ENCODE assay signal across 1 cellular context in the genomic region with DNA sequence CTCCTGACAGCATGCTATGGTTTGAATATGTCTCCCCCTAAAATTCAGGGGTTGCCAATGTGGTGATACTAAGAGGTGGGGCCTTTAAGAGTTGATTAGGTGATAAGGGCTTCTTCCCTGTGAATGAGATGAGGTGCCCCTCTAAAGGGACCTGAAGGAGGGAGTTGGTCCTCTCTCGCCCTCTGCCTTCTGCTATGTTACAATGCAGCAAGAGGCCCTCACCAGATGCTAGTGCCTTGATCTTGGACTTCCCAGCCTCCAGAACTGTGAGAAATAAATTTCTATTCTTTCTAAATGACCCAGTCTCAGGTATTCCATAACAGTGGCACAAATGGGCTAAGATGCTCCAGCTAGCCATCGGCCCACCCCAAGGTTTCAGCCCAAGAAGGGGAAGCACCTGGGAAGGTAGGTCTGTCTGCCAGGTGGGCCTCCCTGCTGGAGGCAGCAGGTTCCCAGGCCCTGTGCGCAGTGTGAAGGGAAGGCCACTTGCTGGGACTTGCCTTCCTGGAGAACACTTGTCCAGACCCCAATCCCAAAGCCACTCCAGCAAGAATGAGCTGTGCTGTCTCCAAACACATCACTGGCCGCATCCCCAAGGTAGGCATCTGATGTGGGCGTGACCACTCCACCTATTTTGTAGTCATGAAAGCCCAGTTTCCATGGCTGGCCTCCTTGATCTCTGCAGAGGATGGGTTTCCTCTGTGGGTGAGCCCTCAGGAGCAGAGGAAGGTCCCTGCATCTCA.
TF ChIP-seq lines count a peak whose summit lies in the region.

No MANE protein-coding gene starts in this region.

TF ChIP-seq in endothelial cell of umbilical vein, 7 proteins besides CTCF, POLR2A, EP300 and RAD21:
- TF ChIP-seq POLR2AphosphoS5 (IDR thresholded peaks at IDR 0.05; ENCODE audit: insufficient read depth, low read depth, low read length) (no peak), JUN (IDR thresholded peaks at IDR 0.05; ENCODE audit: borderline replicate concordance, insufficient read depth, insufficient read length, low read depth) (no peak), EZH2 (IDR thresholded peaks at IDR 0.05; ENCODE audit: borderline replicate concordance, low read depth, low read length, severe bottlenecking) (no peak), GATA2 (IDR thresholded peaks at IDR 0.05; ENCODE audit: insufficient read depth, insufficient read length, low read depth, low read length) (no peak), FOS (IDR thresholded peaks at IDR 0.05; ENCODE audit: borderline replicate concordance, insufficient read depth, low read length) (no peak), MYC (IDR thresholded peaks at IDR 0.05; ENCODE audit: low read depth, low read length) (no peak)
- TF ChIP-seq, protein P1, sequence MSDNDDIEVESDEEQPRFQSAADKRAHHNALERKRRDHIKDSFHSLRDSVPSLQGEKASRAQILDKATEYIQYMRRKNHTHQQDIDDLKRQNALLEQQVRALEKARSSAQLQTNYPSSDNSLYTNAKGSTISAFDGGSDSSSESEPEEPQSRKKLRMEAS (IDR thresholded peaks at IDR 0.05; ENCODE audit: insufficient read depth, insufficient read length) = no peak
